ENCODE assay signal across 11 cellular contexts in genomic region chr2:166103277-166103676, GRCh38. TPM values are rescaled to one million over a fixed set of nuclear protein-coding genes. Genes with fewer than 3 reads are reported as not detected.
"Had no signal": no experiment of that assay in that cellular context is flagged by ENCODE, and none has a peak within 500 bp of the region (broad histone marks: within the 10 kb centered on the region; RNA-seq: fewer than 3 reads in every experiment).

No MANE protein-coding gene starts in this region.

RNA-seq across cellular contexts. Expression of gene SCN1A, which starts 24.5 kb away (rescaled TPM):
- total RNA-seq: dermis blood vessel endothelial cell, endodermal cell, endothelial cell of umbilical vein, epithelial cell of proximal tubule, esophagus mucosa, esophagus squamous epithelium, fibroblast of villous mesenchyme, foreskin keratinocyte, gastrocnemius medialis, glomerular endothelial cell had no signal
- polyA plus RNA-seq: endothelial cell of umbilical vein, esophagus, foreskin keratinocyte had no signal
